In the genomic region with DNA sequence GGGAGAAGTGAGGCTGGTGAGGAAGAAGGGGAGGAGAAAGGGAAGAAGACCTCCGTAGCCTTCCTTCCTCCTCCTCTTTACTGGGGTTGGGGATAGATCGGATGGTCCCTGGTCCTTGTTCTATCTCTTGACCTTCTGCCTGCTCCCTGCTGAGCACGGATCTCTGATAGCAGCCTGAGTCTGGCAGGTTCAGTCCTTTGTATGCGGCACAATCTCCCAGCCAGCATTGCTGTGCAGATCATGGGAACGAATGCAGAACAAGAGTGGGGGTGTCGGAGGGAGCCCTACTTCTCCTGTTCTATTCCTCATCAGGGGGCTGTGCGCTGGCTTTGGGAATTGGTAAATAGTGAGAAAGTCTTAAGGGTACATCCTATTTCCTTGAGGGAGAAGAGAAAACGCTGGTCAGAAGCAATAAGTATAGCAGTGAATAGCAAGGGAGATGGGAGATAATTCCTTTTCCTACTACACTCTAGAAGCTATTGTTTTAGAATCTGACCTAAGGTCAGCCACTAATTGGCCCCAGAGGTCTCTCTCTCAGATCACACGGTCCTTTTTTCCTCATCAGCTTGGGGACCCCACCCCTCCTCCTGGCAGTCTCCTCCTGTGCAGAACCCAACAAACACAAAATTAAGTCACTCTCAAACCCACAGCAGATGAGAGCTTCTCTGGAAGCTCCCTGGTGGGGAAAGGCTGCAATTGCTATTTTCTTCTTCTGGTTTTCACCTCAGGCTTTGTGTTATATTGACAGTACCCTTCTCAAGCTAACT, we compare ENCODE assay signal across 8 cellular contexts. TPM values are rescaled to one million over a fixed set of nuclear protein-coding genes. Genes with fewer than 3 reads are reported as not detected.
DNase-seq lines count a peak whose midpoint lies in the region; ATAC-seq and TF ChIP-seq lines count a peak whose summit lies in the region.

No MANE protein-coding gene starts in this region.

- H3K4me1 ChIP-seq in DND-41 (ENCODE audit: insufficient read depth, low read length): no peaks in the 10 kb centered on the region
- peaks cover 2% of the 10 kb centered on the region for H3K4me1 ChIP-seq in mesenchymal stem cell (ENCODE audit: control insufficient read depth, insufficient read depth, low read depth, low read length)

- H3K27ac ChIP-seq in DND-41 (ENCODE audit: low read length): no peak overlapping the region
- no peak overlapping the region for H3K27ac ChIP-seq in mesenchymal stem cell (ENCODE audit: low read length, poor library complexity, severe bottlenecking)

- H2AK5ac ChIP-seq in mesenchymal stem cell (ENCODE audit: low read length, severe bottlenecking): no peak overlapping the region

- no peaks in the 10 kb centered on the region for H3K36me3 Mint-ChIP-seq in brain

- H3K4me3 Mint-ChIP-seq in brain: peak overlapping the region in 2 of 5 experiments; percentile 3 to 9

- H3K27me3 ChIP-seq in DND-41 (ENCODE audit: insufficient read depth, low read length, poor library complexity) (no peaks in the 10 kb centered on the region), mesenchymal stem cell (ENCODE audit: control insufficient read depth in 1 of 2, insufficient read depth in 1 of 2, low read length in 2 of 2) (no peaks in the 10 kb centered on the region)

- no peaks in the 10 kb centered on the region for H3K79me2 ChIP-seq in DND-41 (ENCODE audit: insufficient read depth, low read length)

- no peaks in the 10 kb centered on the region for H3K27me3 Mint-ChIP-seq in brain

- no peak overlapping the region for H4K91ac ChIP-seq in mesenchymal stem cell (ENCODE audit: low read length)

- peak; percentile 44; the same call in 1 of the 3 replicates for ATAC-seq in DND-41 (ENCODE audit: insufficient read depth, low read depth)
- peak; percentile 60 for ATAC-seq in HG03442 (IDR thresholded peaks at IDR 0.05; ENCODE audit: unreplicated experiment)
- no peak for ATAC-seq in HG03520 (IDR thresholded peaks at IDR 0.05; ENCODE audit: unreplicated experiment)
- no peak for ATAC-seq in GM19467 (IDR thresholded peaks at IDR 0.05; ENCODE audit: unreplicated experiment)

- H2BK12ac ChIP-seq in mesenchymal stem cell (ENCODE audit: low read length in 2 of 2): peak overlapping the region in 1 of 2 experiments; percentile 54

- H3K4ac ChIP-seq in mesenchymal stem cell (ENCODE audit: low read depth in 1 of 2, low read length in 2 of 2): no peak overlapping the region

- H3K23ac ChIP-seq in mesenchymal stem cell (ENCODE audit: low read length in 2 of 2): no peak overlapping the region

- 49% methylated on average over 5 of the region's 9 CpGs for WGBS in mesenchymal stem cell

- H3K18ac ChIP-seq in mesenchymal stem cell (ENCODE audit: low read depth in 1 of 2, low read length in 2 of 2): no peak overlapping the region

- H4K20me1 ChIP-seq in DND-41 (ENCODE audit: insufficient read depth, low read length): no peaks in the 10 kb centered on the region

- H3K4me1 Mint-ChIP-seq in brain: peaks cover 35% of the 10 kb centered on the region

- H2BK120ac ChIP-seq in mesenchymal stem cell (ENCODE audit: low read depth, low read length): no peak overlapping the region

- H4K8ac ChIP-seq in mesenchymal stem cell (ENCODE audit: low read length): peak overlapping the region; percentile 66

- DNase-seq in DND-41: no peak
- peak; percentile 34 for DNase-seq in mesenchymal stem cell
- DNase-seq in stimulated activated CD4-positive, alpha-beta T cell treated with anti-CD3 and anti-CD28 coated beads, Interleukin-4, amount 100 ng/mL, for 4 hours: no peak
- DNase-seq in T1000 (lab: John Stamatoyannopoulos, UW): no peak

- no peak overlapping the region for H3K14ac ChIP-seq in mesenchymal stem cell (ENCODE audit: low read length in 2 of 2)

- H2BK5ac ChIP-seq in mesenchymal stem cell (ENCODE audit: low read depth, low read length, poor library complexity, severe bottlenecking): no peak overlapping the region

- peaks cover 0 to 6% (median 3%) of the 10 kb centered on the region in 5 experiments for H3K9me3 Mint-ChIP-seq in brain

- H3K36me3 ChIP-seq in DND-41 (ENCODE audit: insufficient read depth, low read length): no peaks in the 10 kb centered on the region
- no peaks in the 10 kb centered on the region for H3K36me3 ChIP-seq in mesenchymal stem cell (ENCODE audit: control insufficient read depth in 1 of 2, insufficient read depth in 2 of 2, low read depth in 1 of 2, low read length in 2 of 2)

- no peaks in the 10 kb centered on the region for H3K79me1 ChIP-seq in mesenchymal stem cell (replicated peaks; ENCODE audit: low read length, poor library complexity, severe bottlenecking)

- no peak overlapping the region for H2BK15ac ChIP-seq in mesenchymal stem cell (ENCODE audit: low read depth, poor library complexity, severe bottlenecking)

- H3K4me3 ChIP-seq in DND-41 (ENCODE audit: low read depth in 1 of 2, low read length in 2 of 2) (no peak overlapping the region), mesenchymal stem cell (ENCODE audit: insufficient read depth in 1 of 2, low read depth in 1 of 2, low read length in 2 of 2) (peak overlapping the region in 1 of 2 experiments; percentile 63)

- peaks cover 4% of the 10 kb centered on the region for H3K9me3 ChIP-seq in DND-41 (ENCODE audit: insufficient read depth, low read length, severe bottlenecking)
- H3K9me3 ChIP-seq in mesenchymal stem cell (ENCODE audit: control insufficient read depth, low read length): no peaks in the 10 kb centered on the region

- H3K27ac Mint-ChIP-seq in brain: peak overlapping the region in 3 of 5 experiments; percentile 25 to 65 (median 56)

- no peak overlapping the region for H3K4me2 ChIP-seq in DND-41 (ENCODE audit: insufficient read depth, low read length)
- no peak overlapping the region for H3K4me2 ChIP-seq in mesenchymal stem cell (ENCODE audit: low read length, poor library complexity, severe bottlenecking)

- TF ChIP-seq CTCF in DND-41 (IDR thresholded peaks at IDR 0.05; ENCODE audit: borderline replicate concordance, extremely low read depth, low read length, poor library complexity, severe bottlenecking) (peak; percentile 38), brain (conservative IDR thresholded peaks at IDR 0.05) (peak; percentile 29 to 62)

- H3K9ac ChIP-seq in DND-41 (ENCODE audit: low read depth, low read length) (no peak overlapping the region), mesenchymal stem cell (ENCODE audit: low read length) (peak overlapping the region; percentile 60)

- H2AFZ ChIP-seq in DND-41 (ENCODE audit: low read depth, low read length): no peak overlapping the region
- no peak overlapping the region for H2AFZ ChIP-seq in mesenchymal stem cell (ENCODE audit: low read depth, low read length)

RNA-seq across cellular contexts. Expression of a gene that starts 41.0 kb away (rescaled TPM):
- polyA plus RNA-seq in brain (ENCODE audit: insufficient read depth, low read depth, low replicate concordance): 0.19 TPM
- 0.03 TPM for polyA plus RNA-seq in mesenchymal stem cell (2013, experiment 1 of 2)
- 0.04 TPM for polyA plus RNA-seq in mesenchymal stem cell (2013, experiment 2 of 2)

Comparison
In these comparisons a context has a peak if more than half of its experiments do, and no peak if none do; other contexts are left out.
1. ATAC-seq: peak in DND-41 (single experiment) and HG03442 (single experiment); none in HG03520 (single experiment) and GM19467 (single experiment).